Comparison of ENCODE assay signal across 8 cellular contexts in the genomic region with DNA sequence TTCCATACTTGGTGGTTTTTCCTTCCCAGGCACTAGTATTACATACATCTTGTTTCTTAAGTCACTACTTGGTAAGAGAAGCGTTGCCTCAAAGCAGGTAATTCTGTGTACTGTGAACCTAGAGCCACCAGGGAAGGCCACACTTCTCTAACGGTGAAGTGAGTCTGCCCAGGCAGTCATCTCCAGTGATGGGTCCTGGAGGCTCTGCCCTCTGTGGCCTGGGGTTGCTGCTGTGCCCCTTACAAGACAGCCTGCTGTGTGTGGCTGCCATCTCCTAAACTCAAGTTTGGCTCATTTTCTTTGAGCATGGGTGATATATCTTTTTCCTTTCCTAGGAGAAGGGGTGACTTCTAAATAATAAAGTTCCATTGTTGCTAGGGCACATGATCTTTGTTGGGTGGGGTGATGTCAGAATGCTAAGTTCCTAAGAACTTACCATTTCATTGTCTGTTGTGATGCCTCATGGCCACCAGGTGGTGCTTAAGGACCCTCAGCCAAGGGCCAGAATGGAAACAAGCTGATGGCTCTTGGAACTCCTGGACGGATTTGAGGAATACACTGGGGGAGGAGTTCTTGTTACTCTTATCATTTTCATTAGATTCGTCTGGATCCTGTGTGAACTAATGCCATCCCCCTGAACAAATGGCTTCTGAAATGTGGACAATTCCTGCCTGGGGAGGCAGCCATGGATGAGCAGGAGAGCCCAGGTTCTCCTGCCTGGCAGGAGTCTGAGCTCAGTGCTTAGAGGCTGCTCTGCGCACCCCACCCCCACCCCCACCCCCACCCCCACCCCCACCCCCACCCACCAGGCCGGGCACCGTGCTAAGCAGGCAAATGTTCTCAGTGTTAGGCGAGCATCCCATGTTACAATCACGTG. TPM values are rescaled to one million over a fixed set of nuclear protein-coding genes. Genes with fewer than 3 reads are reported as not detected.
A peak's percentile ranks its signal among the peaks of the same experiment; 100 is the strongest.
DNase-seq lines count a peak whose midpoint lies in the region; ATAC-seq and TF ChIP-seq lines count a peak whose summit lies in the region.

No MANE protein-coding gene starts in this region.

- POLR2A ChIA-PET in activated CD8-positive, alpha-beta T cell treated with anti-CD3 and anti-CD28 coated beads, Interleukin-2, amount 10 ng/mL, durations not matched to agents 7 days and 5 days (lab: Charles Lee): interaction anchor here (3.4 kb wide), 1 partner anchor 40 kb away, joined by 17 read pairs; the partner anchor contains the start of gene WDR1
- POLR2A ChIA-PET in naive thymus-derived CD4-positive, alpha-beta T cell (lab: Charles Lee): interaction anchor here (7.9 kb wide), 1 partner anchor 38 kb away, joined by 97 read pairs; the partner anchor contains the start of gene WDR1

- H3K4me1 ChIP-seq in esophagus squamous epithelium (peaks cover 0 to 12% (median 0%) of the 10 kb centered on the region in 3 donors), tibial nerve (peaks cover 0 to 20% (median 5%) of the 10 kb centered on the region in 4 donors)
- peaks cover 8 to 39% of the 10 kb centered on the region in 2 donors for H3K4me1 ChIP-seq in naive thymus-derived CD4-positive, alpha-beta T cell (ENCODE audit: control insufficient read depth in 2 of 2, insufficient read depth in 2 of 2, low read length in 2 of 2)

- no peak overlapping the region for H3K4me3 ChIP-seq in esophagus squamous epithelium
- no peak overlapping the region for H3K4me3 ChIP-seq in naive thymus-derived CD4-positive, alpha-beta T cell (ENCODE audit: low read length)
- H3K4me3 ChIP-seq in tibial nerve: no peak overlapping the region

- H3K36me3 ChIP-seq in esophagus squamous epithelium (no peaks in the 10 kb centered on the region), tibial nerve (no peaks in the 10 kb centered on the region)
- no peaks in the 10 kb centered on the region for H3K36me3 ChIP-seq in naive thymus-derived CD4-positive, alpha-beta T cell (ENCODE audit: control insufficient read depth in 2 of 3, insufficient read depth in 3 of 3, low read length in 3 of 3)

- TF ChIP-seq POLR2A in esophagus squamous epithelium (IDR thresholded peaks at IDR 0.05): no peak
- TF ChIP-seq POLR2A in tibial nerve (IDR thresholded peaks at IDR 0.05): no peak

- no peak overlapping the region for H3K4me3 Mint-ChIP-seq in activated CD8-positive, alpha-beta T cell treated with anti-CD3 and anti-CD28 coated beads, Interleukin-2, amount 10 ng/mL, durations not matched to agents 7 days and 5 days
- peak overlapping the region in 5 of 10 donors; percentile 19 to 48 (median 25) for H3K4me3 Mint-ChIP-seq in naive thymus-derived CD4-positive, alpha-beta T cell

- intact Hi-C loops in esophagus squamous epithelium (cut with DNase I): loop anchor here (10.0 kb wide), 1 partner anchor 387 kb away; no protein-coding TSS in a partner anchor
- intact Hi-C loops in naive thymus-derived CD4-positive, alpha-beta T cell (cut with micrococcal nuclease): loop anchor here (1.0 to 2.0 kb wide), 4 partner anchors 39 to 392 kb away; no protein-coding TSS in a partner anchor

- 31 to 36% methylated on average over 5 to 6 of the region's 9 CpGs for WGBS in esophagus squamous epithelium, 2 donors
- 23 to 26% methylated on average over 8 to 9 of the region's 9 CpGs for WGBS in tibial nerve, 2 donors

- peaks cover 39% of the 10 kb centered on the region for H3K4me1 Mint-ChIP-seq in activated CD8-positive, alpha-beta T cell treated with anti-CD3 and anti-CD28 coated beads, Interleukin-2, amount 10 ng/mL, durations not matched to agents 7 days and 5 days (ENCODE audit: low read depth)
- peaks cover 14 to 57% (median 50%) of the 10 kb centered on the region in 7 donors for H3K4me1 Mint-ChIP-seq in naive thymus-derived CD4-positive, alpha-beta T cell

- peaks cover 0 to 22% (median 0%) of the 10 kb centered on the region in 4 donors for H3K27me3 ChIP-seq in esophagus squamous epithelium
- H3K27me3 ChIP-seq in naive thymus-derived CD4-positive, alpha-beta T cell (ENCODE audit: control insufficient read depth in 2 of 2, insufficient read depth in 2 of 2, low read length in 2 of 2): no peaks in the 10 kb centered on the region
- no peaks in the 10 kb centered on the region for H3K27me3 ChIP-seq in tibial nerve

- CTCF ChIA-PET in activated CD8-positive, alpha-beta T cell treated with anti-CD3 and anti-CD28 coated beads, Interleukin-2, amount 10 ng/mL, durations not matched to agents 7 days and 5 days (lab: Charles Lee): interaction anchor here (0.9 to 5.2 kb wide), 18 partner anchors 8 to 392 kb away, joined by 3 to 97 read pairs (median 5); partner anchors contain the start of gene WDR1
- CTCF ChIA-PET in naive thymus-derived CD4-positive, alpha-beta T cell (lab: Charles Lee): interaction anchor here (1.1 to 2.8 kb wide), 8 partner anchors 10 to 381 kb away, joined by 3 to 21 read pairs (median 6); no protein-coding TSS in a partner anchor

- TF ChIP-seq CTCF in esophagus squamous epithelium (IDR thresholded peaks at IDR 0.05): peak; percentile 43 to 82 (median 74)
- peak; percentile 58 to 83 (median 72) for TF ChIP-seq CTCF in tibial nerve (IDR thresholded peaks at IDR 0.05)

- no peak overlapping the region for H3K27ac ChIP-seq in esophagus squamous epithelium
- no peak overlapping the region for H3K27ac ChIP-seq in naive thymus-derived CD4-positive, alpha-beta T cell (ENCODE audit: low read depth, low read length)
- peak overlapping the region in 3 of 4 donors; percentile 59 to 79 (median 74) for H3K27ac ChIP-seq in tibial nerve

- H3K9me3 Mint-ChIP-seq in activated CD8-positive, alpha-beta T cell treated with anti-CD3 and anti-CD28 coated beads, Interleukin-2, amount 10 ng/mL, durations not matched to agents 7 days and 5 days (ENCODE audit: insufficient read depth): no peaks in the 10 kb centered on the region
- no peaks in the 10 kb centered on the region for H3K9me3 Mint-ChIP-seq in naive thymus-derived CD4-positive, alpha-beta T cell

- DNase-seq in C1 segment of cervical spinal cord (lab: John Stamatoyannopoulos, UW) (peak in 8 of 14 donors; percentile 4 to 42 (median 8)), NCI-H460 (ENCODE audit: extremely low read depth, low read depth) (peak; percentile 16), esophagus squamous epithelium (lab: John Stamatoyannopoulos, UW) (no peak), tibial nerve (ENCODE audit: low spot score in 2 of 2) (peak; percentile 17 to 40)
- DNase-seq in activated CD8-positive, alpha-beta T cell treated with anti-CD3 and anti-CD28 coated beads, Interleukin-2, amount 10 ng/mL, durations not matched to agents 7 days and 5 days: peak; percentile 59
- peak in 7 of 9 donors; percentile 4 to 37 (median 32) for DNase-seq in naive thymus-derived CD4-positive, alpha-beta T cell

- H3K27me3 Mint-ChIP-seq in activated CD8-positive, alpha-beta T cell treated with anti-CD3 and anti-CD28 coated beads, Interleukin-2, amount 10 ng/mL, durations not matched to agents 7 days and 5 days (ENCODE audit: low read depth): peaks cover 7% of the 10 kb centered on the region
- H3K27me3 Mint-ChIP-seq in naive thymus-derived CD4-positive, alpha-beta T cell: no peaks in the 10 kb centered on the region

- no peaks in the 10 kb centered on the region for H3K36me3 Mint-ChIP-seq in activated CD8-positive, alpha-beta T cell treated with anti-CD3 and anti-CD28 coated beads, Interleukin-2, amount 10 ng/mL, durations not matched to agents 7 days and 5 days (ENCODE audit: low read depth)
- H3K36me3 Mint-ChIP-seq in naive thymus-derived CD4-positive, alpha-beta T cell: no peaks in the 10 kb centered on the region

- H3K9me3 ChIP-seq in esophagus squamous epithelium: no peaks in the 10 kb centered on the region
- H3K9me3 ChIP-seq in naive thymus-derived CD4-positive, alpha-beta T cell (ENCODE audit: control insufficient read depth in 2 of 3, low read length in 3 of 3): no peaks in the 10 kb centered on the region
- no peaks in the 10 kb centered on the region for H3K9me3 ChIP-seq in tibial nerve

- no peak overlapping the region for H3K27ac Mint-ChIP-seq in activated CD8-positive, alpha-beta T cell treated with anti-CD3 and anti-CD28 coated beads, Interleukin-2, amount 10 ng/mL, durations not matched to agents 7 days and 5 days
- H3K27ac Mint-ChIP-seq in naive thymus-derived CD4-positive, alpha-beta T cell: peak overlapping the region in 7 of 9 donors; percentile 12 to 86 (median 60)

- TF ChIP-seq EP300 in tibial nerve (IDR thresholded peaks at IDR 0.05): no peak

- peak; percentile 81 for ATAC-seq in GM18868 (IDR thresholded peaks at IDR 0.05; ENCODE audit: unreplicated experiment)
- ATAC-seq in HG03135 (IDR thresholded peaks at IDR 0.05; ENCODE audit: unreplicated experiment): peak; percentile 74
- peak; percentile 40 for ATAC-seq in activated CD8-positive, alpha-beta T cell treated with anti-CD3 and anti-CD28 coated beads, Interleukin-2, amount 10 ng/mL, durations not matched to agents 7 days and 5 days
- ATAC-seq in naive thymus-derived CD4-positive, alpha-beta T cell: peak; percentile 63

RNA-seq across cellular contexts. Expression of gene WDR1, which starts 41.1 kb away (rescaled TPM):
- 95.8 and 105 TPM in 2 replicates for total RNA-seq in NCI-H460 (2014; rRNA removed; shearing (Covaris generic))
- 87.0 and 113 TPM in 2 replicates for polyA plus RNA-seq in NCI-H460 (2014; cell fraction: nucleus; rRNA removed)
- total RNA-seq in activated CD8-positive, alpha-beta T cell treated with anti-CD3 and anti-CD28 coated beads, Interleukin-2, amount 10 ng/mL, durations not matched to agents 7 days and 5 days: 100 to 1,000 TPM; 516 to 550 TPM
- total RNA-seq in esophagus squamous epithelium (100 to 1,000 TPM; 131 to 203 (median 171) TPM), tibial nerve (100 to 1,000 TPM; 142 to 204 (median 148) TPM)
- 100 to 1,000 TPM; 242 to 470 (median 330) TPM for total RNA-seq in naive thymus-derived CD4-positive, alpha-beta T cell
- 100 to 1,000 TPM; 268 to 412 TPM for polyA plus RNA-seq in naive thymus-derived CD4-positive, alpha-beta T cell

Comparison
In these comparisons a context has a peak if more than half of its experiments do, and no peak if none do; other contexts are left out.
1. H3K27ac ChIP-seq: peak in tibial nerve (3 of 4); none in esophagus squamous epithelium (0 of 4) and naive thymus-derived CD4-positive, alpha-beta T cell (single experiment).
2. Peak in every context shown above with its lines, with median percentiles within 50 percentile points of each other: ATAC-seq.